Comparison of ENCODE assay signal across 31 cellular contexts in genomic region chr10:94989192-94989591, GRCh38. TPM values are rescaled to one million over a fixed set of nuclear protein-coding genes. Genes with fewer than 3 reads are reported as not detected.
"Had no signal": no experiment of that assay in that cellular context is flagged by ENCODE, and none has a peak within 500 bp of the region (broad histone marks: within the 10 kb centered on the region; RNA-seq: fewer than 3 reads in every experiment).

No MANE protein-coding gene starts in this region.

- H3K27ac ChIP-seq: colonic mucosa, epithelial cell of prostate, esophagus squamous epithelium, gastrocnemius medialis, heart right ventricle, left lung, lower lobe of right lung had no signal

- DNase-seq: colonic mucosa; cortex of kidney; effector CD8-positive, alpha-beta T cell; effector memory CD8-positive, alpha-beta T cell; endodermal cell; erythroblast; esophagus squamous epithelium; foreskin fibroblast; foreskin melanocyte; gastrocnemius medialis; glutamatergic neuron; head of caudate nucleus; heart right ventricle; hippocampal formation; left cardiac atrium; left lung; left ventricle myocardium superior; lower lobe of right lung; mesenchymal stem cell; mucosa of descending colon had no signal

- ATAC-seq: effector memory CD8-positive, alpha-beta T cell; esophagus mucosa; gastrocnemius medialis; heart right ventricle; left cardiac atrium; left lung; left ventricle myocardium superior; lower lobe of right lung; mucosa of descending colon had no signal

- H3K36me3 ChIP-seq: colonic mucosa, esophagus squamous epithelium, gastrocnemius medialis, heart right ventricle, left lung, lower lobe of right lung had no signal

- FAIRE-seq: endometrium, islet of Langerhans, keratinocyte had no signal

- H3K4me1 ChIP-seq: colonic mucosa, esophagus squamous epithelium, gastrocnemius medialis, heart right ventricle, left lung, lower lobe of right lung had no signal

- H3K9me3 ChIP-seq: colonic mucosa, gastrocnemius medialis had no signal

- H3K4me3 ChIP-seq: colonic mucosa, esophagus squamous epithelium, gastrocnemius medialis, heart right ventricle, left lung, lower lobe of right lung, mucosa of descending colon had no signal

- H3K27me3 ChIP-seq: colonic mucosa, esophagus squamous epithelium, gastrocnemius medialis, heart right ventricle, left lung had no signal

RNA-seq across cellular contexts. Expression of gene CYP2C9, which starts 50.7 kb away (rescaled TPM):
- total RNA-seq: dermis microvascular lymphatic vessel endothelial cell, glomerular endothelial cell, heart right ventricle, kidney epithelial cell, left ventricle myocardium superior, lung microvascular endothelial cell, mesothelial cell of epicardium, myocyte had no signal
- polyA plus RNA-seq: heart right ventricle, keratinocyte had no signal
